In the genomic region with DNA sequence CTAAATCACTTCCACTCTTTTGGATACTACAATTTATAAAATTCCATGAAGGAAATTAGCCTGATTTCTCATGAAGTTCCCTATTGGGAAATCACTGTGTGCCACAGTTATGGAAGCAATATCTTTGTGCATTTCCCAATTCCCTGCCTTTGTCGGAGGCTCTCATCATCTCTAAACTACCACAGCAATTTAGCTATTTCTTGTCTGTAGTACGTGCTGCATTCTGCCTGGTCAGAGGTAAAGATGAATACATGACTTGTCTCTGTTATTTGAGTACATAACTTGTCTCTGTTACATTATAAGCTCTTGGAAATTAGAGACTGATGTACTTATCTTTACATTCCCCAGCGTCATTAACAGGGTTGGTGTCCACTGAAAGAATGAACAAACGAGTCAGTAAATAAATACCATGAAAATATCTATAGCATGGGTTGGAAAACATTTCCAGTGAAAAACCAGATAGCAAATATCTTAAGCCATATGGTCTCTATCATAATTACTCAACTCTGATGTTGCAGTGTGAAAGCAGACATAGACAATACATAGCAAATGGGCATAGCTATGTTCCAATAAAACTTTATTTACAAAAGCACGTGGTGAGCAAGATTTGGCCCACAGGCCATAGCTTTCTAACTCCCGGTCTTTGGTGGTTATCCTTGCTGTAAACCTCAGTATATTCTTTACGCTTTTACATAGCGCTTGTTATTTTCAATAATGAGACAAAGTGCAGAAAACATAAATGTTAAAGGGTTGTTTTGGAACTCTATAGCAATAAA, we compare ENCODE assay signal across 1 cellular context.
TF ChIP-seq lines count a peak whose summit lies in the region.

No MANE protein-coding gene starts in this region.

TF ChIP-seq in neural cell, 6 proteins besides CTCF, POLR2A, EP300 and RAD21:
- TF ChIP-seq MXI1 (conservative IDR thresholded peaks at IDR 0.05; ENCODE audit: poor library complexity, severe bottlenecking) (no peak), REST (IDR thresholded peaks at IDR 0.05; ENCODE audit: borderline replicate concordance) (peak; percentile 47)
TF ChIP-seq in neural cell: peak in this region for 1.
